ENCODE assay signal across 8 cellular contexts in the genomic region with DNA sequence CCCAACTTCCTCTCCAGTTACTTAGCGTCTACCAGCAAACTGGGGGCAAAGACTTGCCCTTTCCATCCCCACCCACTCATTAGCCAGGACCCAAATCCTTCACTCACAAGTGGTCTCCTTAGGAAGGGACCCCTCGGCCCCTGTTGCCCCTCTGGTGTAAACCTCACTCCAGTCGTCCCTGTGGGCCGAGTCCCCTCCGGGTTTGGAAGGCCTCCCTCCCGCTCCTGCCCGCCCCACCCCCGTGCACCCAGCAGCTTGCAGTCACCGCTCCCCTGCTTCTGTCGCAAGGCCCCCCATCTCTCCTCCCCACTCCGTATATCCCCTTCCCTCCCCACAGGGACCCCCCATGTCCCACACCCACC. TPM values are rescaled to one million over a fixed set of nuclear protein-coding genes. Genes with fewer than 3 reads are reported as not detected.
DNase-seq lines count a peak whose midpoint lies in the region; ATAC-seq, FAIRE-seq and TF ChIP-seq lines count a peak whose summit lies in the region.

No MANE protein-coding gene starts in this region.

- H3K27ac Mint-ChIP-seq in CD4-positive, alpha-beta T cell: peak overlapping the region; percentile 85

- no peak overlapping the region for H4K91ac ChIP-seq in H1 (replicated peaks; ENCODE audit: insufficient read length, low read length)

- peaks cover 8% of the 10 kb centered on the region for H3K23me2 ChIP-seq in H1 (ENCODE audit: low read depth, low read length)

- no peak overlapping the region; the same call in 1 of the 2 replicates for H3K18ac ChIP-seq in H1 (ENCODE audit: extremely low read depth, low read length)

- H2BK20ac ChIP-seq in H1 (ENCODE audit: low read length): no peak overlapping the region

- H2BK15ac ChIP-seq in H1 (ENCODE audit: low read length): 0 out of 2 replicates have a peak overlapping the region, but pooled peaks have one; percentile 72

- intact Hi-C loops in CD4-positive, alpha-beta T cell (cut with DNase I, micrococcal nuclease): loop anchor here in 1 of 2 experiments (10.0 kb wide), 1 partner anchor 1644 kb away; a partner anchor contains a TSS

- no peak overlapping the region for H2AFZ ChIP-seq in H1 (ENCODE audit: low read length)
- H2AFZ ChIP-seq in neuron (ENCODE audit: low read depth, low read length): no peak overlapping the region

- H3K27me3 Mint-ChIP-seq in CD4-positive, alpha-beta T cell: no peaks in the 10 kb centered on the region

- H3K23ac ChIP-seq in H1 (ENCODE audit: insufficient read length): no peak overlapping the region

- no peak overlapping the region for H4K5ac ChIP-seq in H1 (ENCODE audit: insufficient read length, low read depth, low read length)

- peaks cover 8% of the 10 kb centered on the region for H3K36me3 Mint-ChIP-seq in CD4-positive, alpha-beta T cell (ENCODE audit: low read depth)

- H3K4me3 ChIP-seq in H1 (ENCODE audit: extremely low read depth in 1 of 4, insufficient read depth in 2 of 4, low read depth in 3 of 4, low read length in 4 of 4) (peak overlapping the region; percentile 51 to 78 (median 64)), neuron (ENCODE audit: low read length) (peak overlapping the region; percentile 70)

- peak overlapping the region; percentile 85 to 93 for H3K4me2 ChIP-seq in H1 (ENCODE audit: insufficient read depth in 1 of 2, low read depth in 2 of 2, low read length in 2 of 2)

- peak overlapping the region; percentile 97 for H3K4me3 Mint-ChIP-seq in CD4-positive, alpha-beta T cell

- H4K20me1 ChIP-seq in H1 (replicated peaks in 1 of 2; ENCODE audit: control insufficient read depth in 1 of 2, insufficient read depth in 2 of 2, low read length in 2 of 2): peaks cover 2 to 7% of the 10 kb centered on the region in 2 experiments

- H2AK5ac ChIP-seq in H1 (ENCODE audit: low read depth, low read length): no peak overlapping the region

- no peak for FAIRE-seq in H1 (lab: Jason Lieb, UNC)

- no peak for TF ChIP-seq EP300 in H1 (IDR thresholded peaks at IDR 0.05; ENCODE audit: borderline replicate concordance in 1 of 2, low read depth in 2 of 2, low read length in 2 of 2)

- no peak overlapping the region for H2BK120ac ChIP-seq in H1 (replicated peaks; ENCODE audit: low read depth, low read length)

- no peak overlapping the region for H3K14ac ChIP-seq in H1 (ENCODE audit: insufficient read length)

- TF ChIP-seq CTCF in CD4-positive, alpha-beta T cell (IDR thresholded peaks at IDR 0.05): no peak
- no peak for TF ChIP-seq CTCF in H1 (IDR thresholded peaks at IDR 0.05; ENCODE audit: control extremely low read depth in 1 of 3, insufficient read depth in 1 of 3, low read depth in 1 of 3, low read length in 3 of 3)

- no peak for TF ChIP-seq POLR2A in H1 (IDR thresholded peaks at IDR 0.05; ENCODE audit: control extremely low read depth in 1 of 2, low read depth in 2 of 2, low read length in 2 of 2)

- no peak overlapping the region for H3K56ac ChIP-seq in H1 (replicated peaks; ENCODE audit: insufficient read length, low read depth, low read length)

- no peaks in the 10 kb centered on the region for H3K9me3 ChIP-seq in CD4-positive, alpha-beta T cell (ENCODE audit: control insufficient read depth, low read length)
- H3K9me3 ChIP-seq in H1 (ENCODE audit: insufficient read depth in 2 of 2, low read depth in 1 of 2, low read length in 1 of 2) (no peaks in the 10 kb centered on the region), neuron (ENCODE audit: low read length) (no peaks in the 10 kb centered on the region)

- no peaks in the 10 kb centered on the region for H3K36me3 ChIP-seq in H1 (ENCODE audit: control insufficient read depth in 2 of 4, insufficient read depth in 4 of 4, low read length in 3 of 4)
- no peaks in the 10 kb centered on the region for H3K36me3 ChIP-seq in neuron (ENCODE audit: insufficient read depth, low read length)

- H3K79me2 ChIP-seq in H1 (ENCODE audit: control insufficient read depth in 1 of 2, insufficient read depth in 2 of 2, low read length in 2 of 2): no peaks in the 10 kb centered on the region

- POLR2A ChIA-PET in CD4-positive, alpha-beta T cell (lab: Charles Lee): interaction anchor here (0.9 kb wide), 1 partner anchor 20 kb away, joined by 3 read pairs; no protein-coding TSS in a partner anchor
- POLR2A ChIA-PET in H1 (lab: Charles Lee; ENCODE audit: partially characterized antibody): interaction anchor here (1.7 kb wide), 1 partner anchor 13 kb away, joined by 5 read pairs; no protein-coding TSS in a partner anchor

- no peak for ATAC-seq in CD4-positive, alpha-beta T cell (ENCODE audit: poor library complexity)
- no peak for ATAC-seq in HG03175 (IDR thresholded peaks at IDR 0.05; ENCODE audit: unreplicated experiment)

- H3K4ac ChIP-seq in H1 (replicated peaks; ENCODE audit: insufficient read length, low read depth, low read length): peak overlapping the region; percentile 4

- H3K27ac ChIP-seq in CD4-positive, alpha-beta T cell (ENCODE audit: low read depth, low read length): peak overlapping the region; percentile 55
- no peak overlapping the region for H3K27ac ChIP-seq in H1 (ENCODE audit: low read depth, low read length)

- H3K4me1 ChIP-seq in H1 (replicated peaks in 1 of 4; ENCODE audit: control insufficient read depth in 3 of 4, insufficient read depth in 4 of 4, low read length in 3 of 4): peaks cover 0 to 20% (median 4%) of the 10 kb centered on the region in 4 experiments; a peak in 6 of 7 replicates
- peaks cover 13% of the 10 kb centered on the region for H3K4me1 ChIP-seq in neuron (ENCODE audit: insufficient read depth, low read length)

- no peak overlapping the region for H4K8ac ChIP-seq in H1 (ENCODE audit: extremely low read depth, insufficient read depth, low read length)

- WGBS in H1 (ENCODE audit: extremely low coverage in 1 of 2, insufficient coverage in 1 of 2, insufficient read length in 1 of 2, insufficient replicate concordance in 2 of 2, low coverage in 1 of 2, low lambda C conversion rate in 2 of 2, missing lambda C conversion rate in 1 of 2), 2 experiments: 71% methylated on average over 4 of the region's 11 CpGs; no CpG with 5 or more reads in 1 of the 2 experiments

- 0 out of 7 replicates have a peak overlapping the region, but pooled peaks of 1 of the 4 experiments have one; percentile 11 for H3K9ac ChIP-seq in H1 (replicated peaks in 1 of 4; ENCODE audit: extremely low read depth in 1 of 4, low read depth in 3 of 4, low read length in 3 of 4)

- peak overlapping the region; percentile 75; the same call in 1 of the 2 replicates for H2BK12ac ChIP-seq in H1 (ENCODE audit: low read depth, low read length)

- H3K27me3 ChIP-seq in CD4-positive, alpha-beta T cell (ENCODE audit: control insufficient read depth, insufficient read depth, low read length): no peaks in the 10 kb centered on the region
- H3K27me3 ChIP-seq in H1 (replicated peaks in 1 of 4; ENCODE audit: control insufficient read depth in 3 of 4, extremely low read depth in 1 of 4, insufficient read depth in 3 of 4, low read length in 3 of 4) (peaks cover 0 to 19% (median 14%) of the 10 kb centered on the region in 4 experiments; a peak in 6 of 7 replicates), neuron (ENCODE audit: insufficient read depth, low read length) (peaks cover 14% of the 10 kb centered on the region)

- H3K79me1 ChIP-seq in H1 (ENCODE audit: low read depth, low read length): no peaks in the 10 kb centered on the region; the same call in 1 of the 2 replicates

- H2BK5ac ChIP-seq in H1 (ENCODE audit: low read depth, low read length): no peak overlapping the region

- TF ChIP-seq RAD21 in H1 (IDR thresholded peaks at IDR 0.05 in 1 of 2, conservative IDR thresholded peaks at IDR 0.05 in 1 of 2; ENCODE audit: low read depth in 2 of 2, low read length in 2 of 2): no peak

- CTCF ChIA-PET in CD4-positive, alpha-beta T cell (lab: Charles Lee): interaction anchor here (1.9 kb wide), 1 partner anchor 88 kb away, joined by 9 read pairs; no protein-coding TSS in a partner anchor
- CTCF ChIA-PET in H1 (lab: Charles Lee; ENCODE audit: partially characterized antibody): interaction anchor here (3.3 kb wide), 1 partner anchor 21 kb away, joined by 15 read pairs; no protein-coding TSS in a partner anchor

- no peak for DNase-seq in CD4-positive, alpha-beta T cell
- DNase-seq in NCI-H226 (peak; percentile 1), H1 (ENCODE audit: low read depth in 1 of 2, low spot score in 2 of 2) (no peak), NCI-H774 (lab: John Stamatoyannopoulos, UW) (no peak), NCI-H345 treated with DMSO at 0.1 percent for 48 hours (lab: John Stamatoyannopoulos, UW; ENCODE audit: unreplicated experiment) (no peak), NCI-H1092 treated with DMSO at 0.1 percent for 48 hours (lab: John Stamatoyannopoulos, UW) (no peak)

- no peaks in the 10 kb centered on the region for H3K9me3 Mint-ChIP-seq in CD4-positive, alpha-beta T cell

- H3K4me1 Mint-ChIP-seq in CD4-positive, alpha-beta T cell (ENCODE audit: low read depth): peaks cover 47% of the 10 kb centered on the region

RNA-seq across cellular contexts. Expression of a gene that starts 1.2 kb away (rescaled TPM):
- total RNA-seq in CD4-positive, alpha-beta T cell: 10 to 100 TPM; 79.1 to 80.9 TPM
- total RNA-seq in H1 (2021; fragmentation: NEBNext Ultra II Directional; extraction: Animal tissue kit (Norgen Biotek cat#: 25700)): 23.5 and 25.1 TPM in 2 replicates
- polyA plus RNA-seq in H1 (2011; rRNA removed): 24.4 and 30.8 TPM in 2 replicates
- polyA plus RNA-seq in H1 (2011; cell fraction: cytosol; rRNA removed): 24.6 TPM
- 22.1 TPM for polyA plus RNA-seq in H1 (2011; cell fraction: nucleus; rRNA removed)
- 16.3 to 23.1 TPM (median 20.7 TPM) in 4 replicates for polyA plus RNA-seq in H1 (2012, experiment 1 of 2)
- polyA plus RNA-seq in H1 (2012, experiment 2 of 2): 23.1 TPM
- 16.3 TPM for polyA plus RNA-seq in H1 (2013, experiment 1 of 2)
- 16.6 TPM for polyA plus RNA-seq in H1 (2013, experiment 2 of 2)
- 4.3 and 4.8 TPM in 2 replicates for polyA minus RNA-seq in H1 (2011; rRNA and poly(A)+ RNA removed)
- 16.7 TPM for polyA minus RNA-seq in H1 (2011; cell fraction: cytosol; rRNA and poly(A)+ RNA removed)
- 5.9 TPM for polyA minus RNA-seq in H1 (2011; cell fraction: nucleus; rRNA and poly(A)+ RNA removed)

RNA-seq across cellular contexts. Expression of a gene that starts 27.4 kb away (rescaled TPM):
- total RNA-seq in CD4-positive, alpha-beta T cell: 1 to 10 TPM in 1 of 2 experiments, under 1 TPM in 1; 0.41 to 1.2 TPM
- 0.09 TPM in 1 of 2 replicates, not detected in the other for total RNA-seq in H1 (2021; fragmentation: NEBNext Ultra II Directional; extraction: Animal tissue kit (Norgen Biotek cat#: 25700))
- polyA plus RNA-seq in H1 (2011; rRNA removed): not detected in 2 replicates
- polyA plus RNA-seq in H1 (2011; cell fraction: cytosol; rRNA removed): not detected
- polyA plus RNA-seq in H1 (2011; cell fraction: nucleus; rRNA removed): not detected
- not detected in 4 replicates for polyA plus RNA-seq in H1 (2012, experiment 1 of 2)
- not detected for polyA plus RNA-seq in H1 (2012, experiment 2 of 2)
- polyA plus RNA-seq in H1 (2013, experiment 1 of 2): not detected
- 0.29 TPM for polyA plus RNA-seq in H1 (2013, experiment 2 of 2)
- polyA minus RNA-seq in H1 (2011; rRNA and poly(A)+ RNA removed): not detected in 2 replicates
- not detected for polyA minus RNA-seq in H1 (2011; cell fraction: cytosol; rRNA and poly(A)+ RNA removed)
- polyA minus RNA-seq in H1 (2011; cell fraction: nucleus; rRNA and poly(A)+ RNA removed): not detected

RNA-seq across cellular contexts. Expression of a gene that starts 45.7 kb away (rescaled TPM):
- not detected for total RNA-seq in CD4-positive, alpha-beta T cell
- total RNA-seq in H1 (2021; fragmentation: NEBNext Ultra II Directional; extraction: Animal tissue kit (Norgen Biotek cat#: 25700)): not detected in 2 replicates
- not detected in 2 replicates for polyA plus RNA-seq in H1 (2011; rRNA removed)
- polyA plus RNA-seq in H1 (2011; cell fraction: cytosol; rRNA removed): not detected
- polyA plus RNA-seq in H1 (2011; cell fraction: nucleus; rRNA removed): not detected
- not detected in 4 replicates for polyA plus RNA-seq in H1 (2012, experiment 1 of 2)
- not detected for polyA plus RNA-seq in H1 (2012, experiment 2 of 2)
- not detected for polyA plus RNA-seq in H1 (2013, experiment 1 of 2)
- not detected for polyA plus RNA-seq in H1 (2013, experiment 2 of 2)
- not detected in 2 replicates for polyA minus RNA-seq in H1 (2011; rRNA and poly(A)+ RNA removed)
- polyA minus RNA-seq in H1 (2011; cell fraction: cytosol; rRNA and poly(A)+ RNA removed): not detected
- polyA minus RNA-seq in H1 (2011; cell fraction: nucleus; rRNA and poly(A)+ RNA removed): not detected
